In the genomic region with DNA sequence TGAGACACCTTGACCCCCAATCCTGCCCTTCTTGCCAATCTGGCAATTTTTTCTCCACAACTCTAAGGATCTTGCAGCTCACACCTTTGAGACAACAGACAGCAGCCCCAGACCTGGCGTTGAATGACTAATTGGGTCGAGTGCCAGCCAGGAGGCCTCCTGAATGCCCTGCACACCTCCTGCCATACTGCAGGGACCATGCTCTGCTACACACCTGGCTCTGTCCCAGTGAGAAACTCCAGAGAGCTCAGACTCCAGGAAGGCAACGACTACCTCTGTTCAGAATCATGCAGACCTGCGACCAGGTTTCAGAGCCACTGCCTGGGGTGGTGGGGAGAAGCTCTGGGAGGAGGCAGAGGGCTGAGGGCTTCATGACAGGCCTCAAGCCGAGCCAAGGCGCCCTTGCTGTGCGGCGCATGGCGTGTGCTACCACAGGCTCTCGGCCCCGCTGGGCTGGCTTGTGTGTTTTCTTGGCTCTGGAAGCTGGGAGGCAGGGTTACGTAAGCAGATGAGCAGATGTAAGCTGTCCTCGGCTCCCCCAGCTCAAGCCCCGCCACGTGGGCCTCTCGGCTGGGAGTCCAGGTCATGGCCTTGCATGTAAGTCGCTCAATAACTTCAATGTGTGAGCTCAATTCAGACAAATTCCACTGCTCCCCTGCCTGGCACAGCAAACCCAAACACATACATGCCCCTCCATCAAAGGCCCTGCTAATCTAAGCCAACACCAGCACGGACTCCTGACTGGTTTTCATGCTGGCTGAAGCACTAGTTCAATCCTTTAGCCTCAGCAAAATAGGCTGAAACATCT, we compare ENCODE assay signal across 8 cellular contexts. TPM values are rescaled to one million over a fixed set of nuclear protein-coding genes. Genes with fewer than 3 reads are reported as not detected.
A peak's percentile ranks its signal among the peaks of the same experiment; 100 is the strongest.
DNase-seq lines count a peak whose midpoint lies in the region; ATAC-seq and TF ChIP-seq lines count a peak whose summit lies in the region.

No MANE protein-coding gene starts in this region.

- peaks cover 2% of the 10 kb centered on the region for H3K36me3 ChIP-seq in brain microvascular endothelial cell (replicated peaks)
- H3K36me3 ChIP-seq in lower lobe of right lung, result peaks cover 4% of the 10 kb centered on the region
- H3K36me3 ChIP-seq in tibial nerve, result peaks cover 0 to 7% (median 0%) of the 10 kb centered on the region in 3 donors

- H3K4me3 ChIP-seq in brain microvascular endothelial cell (ENCODE audit: low read depth, low read length) (no peak overlapping the region), lower lobe of right lung (no peak overlapping the region), tibial nerve (no peak overlapping the region)

- peak overlapping the region; percentile 41 for H3K27ac Mint-ChIP-seq in activated naive CD8-positive, alpha-beta T cell
- no peak overlapping the region for H3K27ac Mint-ChIP-seq in activated naive CD8-positive, alpha-beta T cell treated with anti-CD3 and anti-CD28 coated beads for 36 hours

- peaks cover 94% of the 10 kb centered on the region for H3K4me1 ChIP-seq in lower lobe of right lung
- H3K4me1 ChIP-seq in tibial nerve, result peaks cover 0 to 100% (median 72%) of the 10 kb centered on the region in 4 donors

- no peaks in the 10 kb centered on the region for H3K27me3 ChIP-seq in brain microvascular endothelial cell (replicated peaks)
- H3K27me3 ChIP-seq in lower lobe of right lung (ENCODE audit: low read depth), result no peaks in the 10 kb centered on the region
- no peaks in the 10 kb centered on the region for H3K27me3 ChIP-seq in tibial nerve

- H3K9me3 Mint-ChIP-seq in activated naive CD8-positive, alpha-beta T cell (ENCODE audit: low read depth), result no peaks in the 10 kb centered on the region
- no peaks in the 10 kb centered on the region for H3K9me3 Mint-ChIP-seq in activated naive CD8-positive, alpha-beta T cell treated with anti-CD3 and anti-CD28 coated beads for 36 hours

- peak; percentile 28 to 41 for ATAC-seq in lower lobe of right lung
- ATAC-seq in GM18511 (IDR thresholded peaks at IDR 0.05; ENCODE audit: unreplicated experiment), result no peak

- H3K36me3 Mint-ChIP-seq in activated naive CD8-positive, alpha-beta T cell, result no peaks in the 10 kb centered on the region
- peaks cover 11% of the 10 kb centered on the region for H3K36me3 Mint-ChIP-seq in activated naive CD8-positive, alpha-beta T cell treated with anti-CD3 and anti-CD28 coated beads for 36 hours

- no peak for TF ChIP-seq POLR2A in tibial nerve (IDR thresholded peaks at IDR 0.05)

- peak in 1 of 2 donors; percentile 45 for TF ChIP-seq EP300 in tibial nerve (IDR thresholded peaks at IDR 0.05)

- peak overlapping the region; percentile 16 for H3K27ac ChIP-seq in brain microvascular endothelial cell
- H3K27ac ChIP-seq in lower lobe of right lung, result peak overlapping the region; percentile 76
- H3K27ac ChIP-seq in tibial nerve, result peak overlapping the region in 3 of 4 donors; percentile 51 to 67 (median 63)

- in situ Hi-C loops in brain microvascular endothelial cell (cut with HindIII; ENCODE audit: low pct_ligation_motif_present, low sequenced_read_pairs), result no loop called here

- DNase-seq in activated naive CD8-positive, alpha-beta T cell treated with anti-CD3 and anti-CD28 coated beads for 36 hours, result no peak
- peak; percentile 86 for DNase-seq in brain microvascular endothelial cell
- DNase-seq in lower lobe of right lung, result peak; percentile 59
- DNase-seq in tibial nerve (ENCODE audit: low spot score in 2 of 2), result peak; percentile 60 to 75
- DNase-seq in NCI-H1048 (lab: John Stamatoyannopoulos, UW), result no peak
- DNase-seq in DMS153 (lab: John Stamatoyannopoulos, UW), result no peak

- H3K4me3 Mint-ChIP-seq in activated naive CD8-positive, alpha-beta T cell, result peak overlapping the region; percentile 40
- H3K4me3 Mint-ChIP-seq in activated naive CD8-positive, alpha-beta T cell treated with anti-CD3 and anti-CD28 coated beads for 36 hours, result no peak overlapping the region

- peaks cover 88% of the 10 kb centered on the region for H3K4me1 Mint-ChIP-seq in activated naive CD8-positive, alpha-beta T cell (ENCODE audit: low read depth)
- H3K4me1 Mint-ChIP-seq in activated naive CD8-positive, alpha-beta T cell treated with anti-CD3 and anti-CD28 coated beads for 36 hours, result peaks cover 77% of the 10 kb centered on the region

- no peaks in the 10 kb centered on the region for H3K9me3 ChIP-seq in lower lobe of right lung
- H3K9me3 ChIP-seq in tibial nerve, result no peaks in the 10 kb centered on the region

- 25 to 36% methylated on average over 7 to 17 of the region's 18 CpGs for WGBS in tibial nerve, 2 donors

- TF ChIP-seq CTCF in brain microvascular endothelial cell (IDR thresholded peaks at IDR 0.05; ENCODE audit: low read depth, low read length, missing control alignments) (no peak), lower lobe of right lung (IDR thresholded peaks at IDR 0.05) (no peak), tibial nerve (IDR thresholded peaks at IDR 0.05) (no peak)

- intact Hi-C loops in lower lobe of right lung (cut with DNase I), result no loop called here

- H3K27me3 Mint-ChIP-seq in activated naive CD8-positive, alpha-beta T cell, result no peaks in the 10 kb centered on the region
- H3K27me3 Mint-ChIP-seq in activated naive CD8-positive, alpha-beta T cell treated with anti-CD3 and anti-CD28 coated beads for 36 hours, result no peaks in the 10 kb centered on the region

RNA-seq across cellular contexts. Expression of a gene that starts 27.5 kb away (rescaled TPM):
- 10 to 100 TPM; 33.5 to 35.0 TPM for total RNA-seq in activated naive CD8-positive, alpha-beta T cell treated with anti-CD3 and anti-CD28 coated beads for 36 hours
- total RNA-seq in lower lobe of right lung (72.0 TPM), tibial nerve (10 to 100 TPM; 51.6 to 74.4 (median 65.3) TPM)

Comparison
In these comparisons a context has a peak if more than half of its experiments do, and no peak if none do; other contexts are left out.
1. DNase-seq: peak in brain microvascular endothelial cell (single experiment), lower lobe of right lung (single experiment) and tibial nerve (2 of 2); none in activated naive CD8-positive, alpha-beta T cell treated with anti-CD3 and anti-CD28 coated beads for 36 hours (single experiment), NCI-H1048 (single experiment) and DMS153 (single experiment).
2. H3K27ac ChIP-seq: peak in every context shown above with its lines; median percentile 76 in lower lobe of right lung; 63 in tibial nerve; 16 in brain microvascular endothelial cell.